ENCODE assay signal across 1 cellular context in the genomic region with DNA sequence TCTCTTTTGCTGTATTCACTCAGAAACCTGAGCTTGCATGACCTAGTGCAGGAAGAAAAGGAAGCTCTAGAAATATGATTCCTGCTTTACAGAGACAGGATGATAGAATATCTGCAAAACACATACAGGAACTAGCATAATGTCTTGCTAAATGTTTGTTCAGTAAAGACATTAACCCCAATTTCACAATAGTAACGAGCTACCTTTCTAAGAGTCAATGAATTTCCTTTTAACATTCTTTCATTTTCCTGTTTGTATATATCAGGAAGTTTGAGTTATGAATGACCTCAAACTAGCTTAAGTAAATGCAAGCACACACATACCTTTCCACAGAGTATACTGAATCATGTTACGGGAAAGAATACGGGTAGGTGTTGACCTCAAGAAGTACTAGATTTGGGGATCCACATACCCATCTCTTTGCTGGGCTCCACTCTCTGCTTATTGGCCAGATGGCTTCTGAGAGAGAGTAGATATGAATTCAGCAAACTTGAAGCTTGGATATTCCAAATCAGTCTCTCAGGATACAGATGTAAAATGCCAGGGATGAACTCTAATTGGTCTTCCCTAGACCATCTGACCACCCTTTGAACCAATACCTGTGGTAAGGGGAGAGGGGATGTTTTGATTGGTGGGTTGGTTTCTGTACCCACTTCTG.
TF ChIP-seq lines count a peak whose summit lies in the region.

No MANE protein-coding gene starts in this region.

TF ChIP-seq in HepG2, 621 proteins besides CTCF, POLR2A, EP300 and RAD21 (continued from another document and continues in another):
- TF ChIP-seq, protein P1, sequence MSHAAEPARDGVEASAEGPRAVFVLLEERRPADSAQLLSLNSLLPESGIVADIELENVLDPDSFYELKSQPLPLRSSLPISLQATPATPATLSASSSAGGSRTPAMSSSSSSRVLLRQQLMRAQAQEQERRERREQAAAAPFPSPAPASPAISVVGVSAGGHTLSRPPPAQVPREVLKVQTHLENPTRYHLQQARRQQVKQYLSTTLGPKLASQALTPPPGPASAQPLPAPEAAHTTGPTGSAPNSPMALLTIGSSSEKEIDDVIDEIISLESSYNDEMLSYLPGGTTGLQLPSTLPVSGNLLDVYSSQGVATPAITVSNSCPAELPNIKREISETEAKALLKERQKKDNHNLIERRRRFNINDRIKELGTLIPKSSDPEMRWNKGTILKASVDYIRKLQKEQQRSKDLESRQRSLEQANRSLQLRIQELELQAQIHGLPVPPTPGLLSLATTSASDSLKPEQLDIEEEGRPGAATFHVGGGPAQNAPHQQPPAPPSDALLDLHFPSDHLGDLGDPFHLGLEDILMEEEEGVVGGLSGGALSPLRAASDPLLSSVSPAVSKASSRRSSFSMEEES (CRISPR knock-in tag; IDR thresholded peaks at IDR 0.05), result peak; percentile 71
- TF ChIP-seq NFIB (CRISPR knock-in tag; IDR thresholded peaks at IDR 0.05; ENCODE audit: borderline replicate concordance) (no peak), ZSCAN21 (CRISPR knock-in tag; IDR thresholded peaks at IDR 0.05; ENCODE audit: borderline replicate concordance) (no peak), ZNF510 (CRISPR knock-in tag; IDR thresholded peaks at IDR 0.05; ENCODE audit: low read depth) (no peak), ZNF3 (CRISPR knock-in tag; IDR thresholded peaks at IDR 0.05) (no peak; the same call in 1 of the 2 replicates), RXRA (CRISPR knock-in tag; IDR thresholded peaks at IDR 0.05) (no peak), FOXC1 (CRISPR knock-in tag; IDR thresholded peaks at IDR 0.05; ENCODE audit: borderline replicate concordance) (no peak), ZNF772 (CRISPR knock-in tag; IDR thresholded peaks at IDR 0.05) (no peak; the same call in 1 of the 2 replicates), RFX5 (IDR thresholded peaks at IDR 0.05; ENCODE audit: low read depth, low read length) (no peak), PITX1 (CRISPR knock-in tag; IDR thresholded peaks at IDR 0.05) (no peak), ARHGAP35 (CRISPR knock-in tag; IDR thresholded peaks at IDR 0.05; ENCODE audit: borderline replicate concordance) (no peak), EED (CRISPR knock-in tag; IDR thresholded peaks at IDR 0.05) (no peak), CBX2 (IDR thresholded peaks at IDR 0.05; ENCODE audit: low read depth, low read length) (no peak), CBX2 (CRISPR knock-in tag; IDR thresholded peaks at IDR 0.05; ENCODE audit: low read depth) (no peak), ZNF737 (CRISPR knock-in tag; IDR thresholded peaks at IDR 0.05; ENCODE audit: borderline replicate concordance) (no peak), SKI (IDR thresholded peaks at IDR 0.05; ENCODE audit: partially characterized antibody) (peak; percentile 51), CEBPB (IDR thresholded peaks at IDR 0.05; ENCODE audit: borderline replicate concordance, low read depth, low read length) (peak; percentile 92), IRF2 (CRISPR knock-in tag; IDR thresholded peaks at IDR 0.05) (peak; percentile 54; the same call in 1 of the 2 replicates), IKZF1 (IDR thresholded peaks at IDR 0.05) (no peak), TCF7 (IDR thresholded peaks at IDR 0.05; ENCODE audit: low read depth) (peak; percentile 78; the same call in 1 of the 2 replicates), FIP1L1 (IDR thresholded peaks at IDR 0.05; ENCODE audit: borderline replicate concordance, insufficient read depth, low read depth, low read length) (no peak), NR2C2 (CRISPR knock-in tag; IDR thresholded peaks at IDR 0.05; ENCODE audit: borderline replicate concordance) (peak; percentile 74; the same call in 1 of the 2 replicates), ZNF460 (CRISPR knock-in tag; IDR thresholded peaks at IDR 0.05; ENCODE audit: borderline replicate concordance) (no peak), RBFOX2 (IDR thresholded peaks at IDR 0.05; ENCODE audit: low read depth, low read length) (no peak), NFIC (IDR thresholded peaks at IDR 0.05; ENCODE audit: low read length) (peak; percentile 86; the same call in 1 of the 2 replicates), TBX2 (CRISPR knock-in tag; IDR thresholded peaks at IDR 0.05; ENCODE audit: borderline replicate concordance) (peak; percentile 58; the same call in 1 of the 2 replicates), ZNF451 (CRISPR knock-in tag; IDR thresholded peaks at IDR 0.05) (no peak), SOX6 (IDR thresholded peaks at IDR 0.05) (no peak), SOX6 (CRISPR knock-in tag; IDR thresholded peaks at IDR 0.05) (peak; percentile 85), ZNF713 (CRISPR knock-in tag; IDR thresholded peaks at IDR 0.05) (no peak), ZNF234 (CRISPR knock-in tag; conservative IDR thresholded peaks at IDR 0.05) (no peak), RARG (CRISPR knock-in tag; IDR thresholded peaks at IDR 0.05; ENCODE audit: low read depth) (no peak)
- TF ChIP-seq, protein P2, sequence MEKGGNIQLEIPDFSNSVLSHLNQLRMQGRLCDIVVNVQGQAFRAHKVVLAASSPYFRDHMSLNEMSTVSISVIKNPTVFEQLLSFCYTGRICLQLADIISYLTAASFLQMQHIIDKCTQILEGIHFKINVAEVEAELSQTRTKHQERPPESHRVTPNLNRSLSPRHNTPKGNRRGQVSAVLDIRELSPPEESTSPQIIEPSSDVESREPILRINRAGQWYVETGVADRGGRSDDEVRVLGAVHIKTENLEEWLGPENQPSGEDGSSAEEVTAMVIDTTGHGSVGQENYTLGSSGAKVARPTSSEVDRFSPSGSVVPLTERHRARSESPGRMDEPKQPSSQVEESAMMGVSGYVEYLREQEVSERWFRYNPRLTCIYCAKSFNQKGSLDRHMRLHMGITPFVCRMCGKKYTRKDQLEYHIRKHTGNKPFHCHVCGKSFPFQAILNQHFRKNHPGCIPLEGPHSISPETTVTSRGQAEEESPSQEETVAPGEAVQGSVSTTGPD (CRISPR knock-in tag; IDR thresholded peaks at IDR 0.05), result no peak
- TF ChIP-seq, protein P3, sequence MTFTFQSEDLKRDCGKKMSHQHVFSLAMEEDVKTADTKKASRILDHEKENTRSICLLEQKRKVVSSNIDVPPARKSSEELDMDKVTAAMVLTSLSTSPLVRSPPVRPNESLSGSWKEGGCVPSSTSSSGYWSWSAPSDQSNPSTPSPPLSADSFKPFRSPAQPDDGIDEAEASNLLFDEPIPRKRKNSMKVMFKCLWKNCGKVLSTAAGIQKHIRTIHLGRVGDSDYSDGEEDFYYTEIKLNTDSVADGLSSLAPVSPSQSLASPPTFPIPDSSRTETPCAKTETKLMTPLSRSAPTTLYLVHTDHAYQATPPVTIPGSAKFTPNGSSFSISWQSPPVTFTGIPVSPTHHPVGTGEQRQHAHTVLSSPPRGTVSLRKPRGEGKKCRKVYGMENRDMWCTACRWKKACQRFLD (CRISPR knock-in tag; IDR thresholded peaks at IDR 0.05; ENCODE audit: borderline replicate concordance), result no peak; the same call in 1 of the 2 replicates
- TF ChIP-seq, protein P4, sequence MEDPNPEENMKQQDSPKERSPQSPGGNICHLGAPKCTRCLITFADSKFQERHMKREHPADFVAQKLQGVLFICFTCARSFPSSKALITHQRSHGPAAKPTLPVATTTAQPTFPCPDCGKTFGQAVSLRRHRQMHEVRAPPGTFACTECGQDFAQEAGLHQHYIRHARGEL (CRISPR knock-in tag; IDR thresholded peaks at IDR 0.05), result no peak
- TF ChIP-seq, protein P5, sequence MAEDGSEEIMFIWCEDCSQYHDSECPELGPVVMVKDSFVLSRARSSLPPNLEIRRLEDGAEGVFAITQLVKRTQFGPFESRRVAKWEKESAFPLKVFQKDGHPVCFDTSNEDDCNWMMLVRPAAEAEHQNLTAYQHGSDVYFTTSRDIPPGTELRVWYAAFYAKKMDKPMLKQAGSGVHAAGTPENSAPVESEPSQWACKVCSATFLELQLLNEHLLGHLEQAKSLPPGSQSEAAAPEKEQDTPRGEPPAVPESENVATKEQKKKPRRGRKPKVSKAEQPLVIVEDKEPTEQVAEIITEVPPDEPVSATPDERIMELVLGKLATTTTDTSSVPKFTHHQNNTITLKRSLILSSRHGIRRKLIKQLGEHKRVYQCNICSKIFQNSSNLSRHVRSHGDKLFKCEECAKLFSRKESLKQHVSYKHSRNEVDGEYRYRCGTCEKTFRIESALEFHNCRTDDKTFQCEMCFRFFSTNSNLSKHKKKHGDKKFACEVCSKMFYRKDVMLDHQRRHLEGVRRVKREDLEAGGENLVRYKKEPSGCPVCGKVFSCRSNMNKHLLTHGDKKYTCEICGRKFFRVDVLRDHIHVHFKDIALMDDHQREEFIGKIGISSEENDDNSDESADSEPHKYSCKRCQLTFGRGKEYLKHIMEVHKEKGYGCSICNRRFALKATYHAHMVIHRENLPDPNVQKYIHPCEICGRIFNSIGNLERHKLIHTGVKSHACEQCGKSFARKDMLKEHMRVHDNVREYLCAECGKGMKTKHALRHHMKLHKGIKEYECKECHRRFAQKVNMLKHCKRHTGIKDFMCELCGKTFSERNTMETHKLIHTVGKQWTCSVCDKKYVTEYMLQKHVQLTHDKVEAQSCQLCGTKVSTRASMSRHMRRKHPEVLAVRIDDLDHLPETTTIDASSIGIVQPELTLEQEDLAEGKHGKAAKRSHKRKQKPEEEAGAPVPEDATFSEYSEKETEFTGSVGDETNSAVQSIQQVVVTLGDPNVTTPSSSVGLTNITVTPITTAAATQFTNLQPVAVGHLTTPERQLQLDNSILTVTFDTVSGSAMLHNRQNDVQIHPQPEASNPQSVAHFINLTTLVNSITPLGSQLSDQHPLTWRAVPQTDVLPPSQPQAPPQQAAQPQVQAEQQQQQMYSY (CRISPR knock-in tag; IDR thresholded peaks at IDR 0.05), result no peak
- TF ChIP-seq, protein P6, sequence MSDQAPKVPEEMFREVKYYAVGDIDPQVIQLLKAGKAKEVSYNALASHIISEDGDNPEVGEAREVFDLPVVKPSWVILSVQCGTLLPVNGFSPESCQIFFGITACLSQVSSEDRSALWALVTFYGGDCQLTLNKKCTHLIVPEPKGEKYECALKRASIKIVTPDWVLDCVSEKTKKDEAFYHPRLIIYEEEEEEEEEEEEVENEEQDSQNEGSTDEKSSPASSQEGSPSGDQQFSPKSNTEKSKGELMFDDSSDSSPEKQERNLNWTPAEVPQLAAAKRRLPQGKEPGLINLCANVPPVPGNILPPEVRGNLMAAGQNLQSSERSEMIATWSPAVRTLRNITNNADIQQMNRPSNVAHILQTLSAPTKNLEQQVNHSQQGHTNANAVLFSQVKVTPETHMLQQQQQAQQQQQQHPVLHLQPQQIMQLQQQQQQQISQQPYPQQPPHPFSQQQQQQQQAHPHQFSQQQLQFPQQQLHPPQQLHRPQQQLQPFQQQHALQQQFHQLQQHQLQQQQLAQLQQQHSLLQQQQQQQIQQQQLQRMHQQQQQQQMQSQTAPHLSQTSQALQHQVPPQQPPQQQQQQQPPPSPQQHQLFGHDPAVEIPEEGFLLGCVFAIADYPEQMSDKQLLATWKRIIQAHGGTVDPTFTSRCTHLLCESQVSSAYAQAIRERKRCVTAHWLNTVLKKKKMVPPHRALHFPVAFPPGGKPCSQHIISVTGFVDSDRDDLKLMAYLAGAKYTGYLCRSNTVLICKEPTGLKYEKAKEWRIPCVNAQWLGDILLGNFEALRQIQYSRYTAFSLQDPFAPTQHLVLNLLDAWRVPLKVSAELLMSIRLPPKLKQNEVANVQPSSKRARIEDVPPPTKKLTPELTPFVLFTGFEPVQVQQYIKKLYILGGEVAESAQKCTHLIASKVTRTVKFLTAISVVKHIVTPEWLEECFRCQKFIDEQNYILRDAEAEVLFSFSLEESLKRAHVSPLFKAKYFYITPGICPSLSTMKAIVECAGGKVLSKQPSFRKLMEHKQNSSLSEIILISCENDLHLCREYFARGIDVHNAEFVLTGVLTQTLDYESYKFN (CRISPR knock-in tag; conservative IDR thresholded peaks at IDR 0.05), result peak; percentile 88
- TF ChIP-seq, protein P7, sequence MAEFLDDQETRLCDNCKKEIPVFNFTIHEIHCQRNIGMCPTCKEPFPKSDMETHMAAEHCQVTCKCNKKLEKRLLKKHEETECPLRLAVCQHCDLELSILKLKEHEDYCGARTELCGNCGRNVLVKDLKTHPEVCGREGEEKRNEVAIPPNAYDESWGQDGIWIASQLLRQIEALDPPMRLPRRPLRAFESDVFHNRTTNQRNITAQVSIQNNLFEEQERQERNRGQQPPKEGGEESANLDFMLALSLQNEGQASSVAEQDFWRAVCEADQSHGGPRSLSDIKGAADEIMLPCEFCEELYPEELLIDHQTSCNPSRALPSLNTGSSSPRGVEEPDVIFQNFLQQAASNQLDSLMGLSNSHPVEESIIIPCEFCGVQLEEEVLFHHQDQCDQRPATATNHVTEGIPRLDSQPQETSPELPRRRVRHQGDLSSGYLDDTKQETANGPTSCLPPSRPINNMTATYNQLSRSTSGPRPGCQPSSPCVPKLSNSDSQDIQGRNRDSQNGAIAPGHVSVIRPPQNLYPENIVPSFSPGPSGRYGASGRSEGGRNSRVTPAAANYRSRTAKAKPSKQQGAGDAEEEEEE (CRISPR knock-in tag; IDR thresholded peaks at IDR 0.05; ENCODE audit: borderline replicate concordance), result no peak
- TF ChIP-seq, protein P8, sequence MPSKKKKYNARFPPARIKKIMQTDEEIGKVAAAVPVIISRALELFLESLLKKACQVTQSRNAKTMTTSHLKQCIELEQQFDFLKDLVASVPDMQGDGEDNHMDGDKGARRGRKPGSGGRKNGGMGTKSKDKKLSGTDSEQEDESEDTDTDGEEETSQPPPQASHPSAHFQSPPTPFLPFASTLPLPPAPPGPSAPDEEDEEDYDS (CRISPR knock-in tag; IDR thresholded peaks at IDR 0.05), result peak; percentile 38
- TF ChIP-seq, protein P9, sequence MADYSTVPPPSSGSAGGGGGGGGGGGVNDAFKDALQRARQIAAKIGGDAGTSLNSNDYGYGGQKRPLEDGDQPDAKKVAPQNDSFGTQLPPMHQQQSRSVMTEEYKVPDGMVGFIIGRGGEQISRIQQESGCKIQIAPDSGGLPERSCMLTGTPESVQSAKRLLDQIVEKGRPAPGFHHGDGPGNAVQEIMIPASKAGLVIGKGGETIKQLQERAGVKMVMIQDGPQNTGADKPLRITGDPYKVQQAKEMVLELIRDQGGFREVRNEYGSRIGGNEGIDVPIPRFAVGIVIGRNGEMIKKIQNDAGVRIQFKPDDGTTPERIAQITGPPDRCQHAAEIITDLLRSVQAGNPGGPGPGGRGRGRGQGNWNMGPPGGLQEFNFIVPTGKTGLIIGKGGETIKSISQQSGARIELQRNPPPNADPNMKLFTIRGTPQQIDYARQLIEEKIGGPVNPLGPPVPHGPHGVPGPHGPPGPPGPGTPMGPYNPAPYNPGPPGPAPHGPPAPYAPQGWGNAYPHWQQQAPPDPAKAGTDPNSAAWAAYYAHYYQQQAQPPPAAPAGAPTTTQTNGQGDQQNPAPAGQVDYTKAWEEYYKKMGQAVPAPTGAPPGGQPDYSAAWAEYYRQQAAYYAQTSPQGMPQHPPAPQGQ (CRISPR knock-in tag; IDR thresholded peaks at IDR 0.05; ENCODE audit: borderline replicate concordance), result no peak
- TF ChIP-seq, protein P10, sequence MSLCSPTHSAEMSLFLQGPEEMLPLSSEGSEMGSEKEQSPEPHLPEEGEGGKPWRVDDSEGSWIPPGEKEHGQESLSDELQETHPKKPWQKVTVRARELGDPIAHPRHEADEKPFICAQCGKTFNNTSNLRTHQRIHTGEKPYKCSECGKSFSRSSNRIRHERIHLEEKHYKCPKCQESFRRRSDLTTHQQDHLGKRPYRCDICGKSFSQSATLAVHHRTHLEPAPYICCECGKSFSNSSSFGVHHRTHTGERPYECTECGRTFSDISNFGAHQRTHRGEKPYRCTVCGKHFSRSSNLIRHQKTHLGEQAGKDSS (CRISPR knock-in tag; IDR thresholded peaks at IDR 0.05; ENCODE audit: borderline replicate concordance, low read depth), result no peak
- TF ChIP-seq, protein P11, sequence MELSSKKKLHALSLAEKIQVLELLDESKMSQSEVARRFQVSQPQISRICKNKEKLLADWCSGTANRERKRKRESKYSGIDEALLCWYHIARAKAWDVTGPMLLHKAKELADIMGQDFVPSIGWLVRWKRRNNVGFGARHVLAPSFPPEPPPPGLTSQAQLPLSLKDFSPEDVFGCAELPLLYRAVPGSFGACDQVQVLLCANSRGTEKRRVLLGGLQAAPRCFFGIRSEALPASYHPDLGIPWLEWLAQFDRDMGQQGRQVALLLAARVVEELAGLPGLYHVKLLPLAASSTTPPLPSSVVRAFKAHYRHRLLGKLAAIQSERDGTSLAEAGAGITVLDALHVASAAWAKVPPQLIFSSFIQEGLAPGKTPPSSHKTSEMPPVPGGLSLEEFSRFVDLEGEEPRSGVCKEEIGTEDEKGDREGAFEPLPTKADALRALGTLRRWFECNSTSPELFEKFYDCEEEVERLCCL (CRISPR knock-in tag; IDR thresholded peaks at IDR 0.05; ENCODE audit: borderline replicate concordance), result no peak
